17 cellular contexts compared by ENCODE assay signal in the genomic region with DNA sequence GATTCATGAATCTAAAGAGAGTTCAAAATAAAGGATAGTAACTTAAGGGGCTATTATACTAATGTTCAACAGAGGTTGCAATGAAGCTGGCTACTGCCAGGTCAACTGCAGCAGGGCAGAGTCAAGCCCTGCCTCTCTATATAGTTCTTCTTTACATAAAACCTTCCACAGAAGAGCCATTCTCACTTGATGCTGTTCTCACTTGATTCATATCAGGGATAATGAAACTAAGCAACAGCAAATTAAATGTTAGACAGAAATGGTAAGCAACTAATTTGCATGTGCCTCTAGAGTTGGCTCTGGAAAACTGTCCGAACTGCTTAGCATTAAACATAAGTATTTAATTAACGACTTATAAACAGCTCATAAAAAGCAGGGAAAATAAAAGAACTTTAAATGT. TPM values are rescaled to one million over a fixed set of nuclear protein-coding genes. Genes with fewer than 3 reads are reported as not detected.
DNase-seq lines count a peak whose midpoint lies in the region; ATAC-seq and TF ChIP-seq lines count a peak whose summit lies in the region.
"Had no signal": no experiment of that assay in that cellular context is flagged by ENCODE, and none has a peak within 500 bp of the region (broad histone marks: within the 10 kb centered on the region; RNA-seq: fewer than 3 reads in every experiment).

No MANE protein-coding gene starts in this region.

- H3K4me1 ChIP-seq in CD8-positive, alpha-beta T cell (ENCODE audit: insufficient read depth, low read length), result no peaks in the 10 kb centered on the region
- peaks cover 0 to 15% of the 10 kb centered on the region in 2 donors for H3K4me1 ChIP-seq in left lung

- H3K4me1 Mint-ChIP-seq in CD8-positive, alpha-beta T cell (ENCODE audit: low read depth), result peaks cover 1% of the 10 kb centered on the region
- peaks cover 34% of the 10 kb centered on the region for H3K4me1 Mint-ChIP-seq in activated CD4-positive, alpha-beta memory T cell treated with anti-CD3 and anti-CD28 coated beads for 36 hours (ENCODE audit: low read depth)
- peaks cover 7% of the 10 kb centered on the region for H3K4me1 Mint-ChIP-seq in glutamatergic neuron (ENCODE audit: low read depth, unreplicated experiment)

- no peaks in the 10 kb centered on the region for H3K9me3 ChIP-seq in AG04450 (ENCODE audit: control insufficient read depth, insufficient read depth, low read length)
- no peaks in the 10 kb centered on the region for H3K9me3 ChIP-seq in CD8-positive, alpha-beta T cell (ENCODE audit: low read length)
- no peaks in the 10 kb centered on the region for H3K9me3 ChIP-seq in left lung
- H3K9me3 ChIP-seq: heart left ventricle had no signal

- H3K27ac Mint-ChIP-seq in CD8-positive, alpha-beta T cell, result peak overlapping the region; percentile 60
- H3K27ac Mint-ChIP-seq in activated CD4-positive, alpha-beta memory T cell treated with anti-CD3 and anti-CD28 coated beads for 36 hours, result peak overlapping the region; percentile 71
- no peak overlapping the region for H3K27ac Mint-ChIP-seq in glutamatergic neuron (ENCODE audit: unreplicated experiment)
- H3K27ac Mint-ChIP-seq: progenitor cell of endocrine pancreas had no signal

- peaks cover 44% of the 10 kb centered on the region for H3K36me3 Mint-ChIP-seq in CD8-positive, alpha-beta T cell
- peaks cover 30% of the 10 kb centered on the region for H3K36me3 Mint-ChIP-seq in activated CD4-positive, alpha-beta memory T cell treated with anti-CD3 and anti-CD28 coated beads for 36 hours
- no peaks in the 10 kb centered on the region for H3K36me3 Mint-ChIP-seq in glutamatergic neuron (ENCODE audit: unreplicated experiment)

- H3K27me3 Mint-ChIP-seq in CD8-positive, alpha-beta T cell (ENCODE audit: low read depth), result no peaks in the 10 kb centered on the region
- H3K27me3 Mint-ChIP-seq in activated CD4-positive, alpha-beta memory T cell treated with anti-CD3 and anti-CD28 coated beads for 36 hours, result no peaks in the 10 kb centered on the region
- peaks cover 5% of the 10 kb centered on the region for H3K27me3 Mint-ChIP-seq in glutamatergic neuron (ENCODE audit: unreplicated experiment)
- H3K27me3 Mint-ChIP-seq: progenitor cell of endocrine pancreas had no signal

- intact Hi-C loops in CD8-positive, alpha-beta T cell (cut with DNase I, micrococcal nuclease), result no loop called here
- intact Hi-C loops in activated CD4-positive, alpha-beta memory T cell treated with anti-CD3 and anti-CD28 coated beads for 36 hours (cut with micrococcal nuclease), result loop anchor here (2.0 kb wide), 1 partner anchor 13 kb away; no protein-coding TSS in a partner anchor
- intact Hi-C loops in left lung (cut with DNase I), result no loop called here

- H3K36me3 ChIP-seq in CD8-positive, alpha-beta T cell (ENCODE audit: insufficient read depth, low read length), result peaks cover 12% of the 10 kb centered on the region
- peaks cover 0 to 28% of the 10 kb centered on the region in 2 donors for H3K36me3 ChIP-seq in left lung

- H3K9me3 Mint-ChIP-seq in CD8-positive, alpha-beta T cell, result no peaks in the 10 kb centered on the region
- no peaks in the 10 kb centered on the region for H3K9me3 Mint-ChIP-seq in activated CD4-positive, alpha-beta memory T cell treated with anti-CD3 and anti-CD28 coated beads for 36 hours
- H3K9me3 Mint-ChIP-seq in glutamatergic neuron (ENCODE audit: unreplicated experiment), result peaks cover 2% of the 10 kb centered on the region

- ATAC-seq in CD8-positive, alpha-beta T cell, result no peak
- no peak for ATAC-seq in left lung
- ATAC-seq in HG03097 (IDR thresholded peaks at IDR 0.05; ENCODE audit: low FRiP score, unreplicated experiment), result no peak
- ATAC-seq: HCT116, heart left ventricle had no signal

- POLR2A ChIA-PET in AG04450 (lab: Yijun Ruan, JAX), result no interaction called here
- POLR2A ChIA-PET in CD8-positive, alpha-beta T cell (lab: Charles Lee), result interaction anchor here (0.7 kb wide), 1 partner anchor 9 kb away, joined by 3 read pairs; no protein-coding TSS in a partner anchor
- POLR2A ChIA-PET in activated CD4-positive, alpha-beta memory T cell treated with anti-CD3 and anti-CD28 coated beads for 36 hours (lab: Charles Lee), result interaction anchor here (0.9 kb wide), 1 partner anchor 16 kb away, joined by 3 read pairs; no protein-coding TSS in a partner anchor

- DNase-seq in AG04450 (ENCODE audit: low read depth, low spot score), result no peak
- DNase-seq in CD8-positive, alpha-beta T cell, result no peak
- DNase-seq in activated CD4-positive, alpha-beta memory T cell treated with anti-CD3 and anti-CD28 coated beads for 36 hours, result no peak
- no peak for DNase-seq in left lung
- DNase-seq in inferior parietal cortex (ENCODE audit: extremely low spot score), result no peak
- no peak for DNase-seq in kidney tubule cell (ENCODE audit: low spot score)
- no peak for DNase-seq in glutamatergic neuron
- DNase-seq: activated CD4-positive, alpha-beta T cell treated with anti-CD3 and anti-CD28 coated beads for 1 hour; activated effector memory CD4-positive, alpha-beta T cell treated with anti-CD3 and anti-CD28 coated beads, Interleukin-2, amount 50 U/mL, for 16 hours; heart left ventricle; Karpas-422; kidney glomerular epithelial cell; NCI-H524 treated with DMSO at 0.1 percent for 48 hours; stimulated activated CD4-positive, alpha-beta T cell treated with anti-CD3 and anti-CD28 coated beads, Interleukin-12 subunit alpha, Interleukin-12 subunit beta, amount 100 ng/mL, for 4 hours had no signal

- H3K4me3 ChIP-seq in AG04450 (ENCODE audit: low read depth, low read length) (no peak overlapping the region), left lung (no peak overlapping the region)
- H3K4me3 ChIP-seq in CD8-positive, alpha-beta T cell (ENCODE audit: low read depth, low read length), result no peak overlapping the region

- CTCF ChIA-PET in AG04450 (lab: Charles Lee), result interaction anchor here (0.7 to 1.6 kb wide), 5 partner anchors 14 to 233 kb away, joined by 3 to 8 read pairs (median 4); partner anchors contain the start of gene ABCB10
- CTCF ChIA-PET in CD8-positive, alpha-beta T cell (lab: Charles Lee), result no interaction called here
- CTCF ChIA-PET in activated CD4-positive, alpha-beta memory T cell treated with anti-CD3 and anti-CD28 coated beads for 36 hours (lab: Charles Lee), result interaction anchor here (1.5 kb wide), 1 partner anchor 157 kb away, joined by 8 read pairs; no protein-coding TSS in a partner anchor

- no peak overlapping the region for H3K4me3 Mint-ChIP-seq in CD8-positive, alpha-beta T cell
- H3K4me3 Mint-ChIP-seq in activated CD4-positive, alpha-beta memory T cell treated with anti-CD3 and anti-CD28 coated beads for 36 hours, result peak overlapping the region; percentile 50
- no peak overlapping the region for H3K4me3 Mint-ChIP-seq in glutamatergic neuron (ENCODE audit: unreplicated experiment)

- H3K27ac ChIP-seq in AG04450 (ENCODE audit: low read depth, low read length) (peak overlapping the region; percentile 42), left lung (peak overlapping the region; percentile 46 to 63)
- no peak overlapping the region for H3K27ac ChIP-seq in CD8-positive, alpha-beta T cell (ENCODE audit: low read depth, low read length)

- no peaks in the 10 kb centered on the region for H3K27me3 ChIP-seq in AG04450 (ENCODE audit: control insufficient read depth, insufficient read depth, low read length)
- H3K27me3 ChIP-seq in CD8-positive, alpha-beta T cell (ENCODE audit: insufficient read depth, low read length), result no peaks in the 10 kb centered on the region
- no peaks in the 10 kb centered on the region for H3K27me3 ChIP-seq in left lung
- H3K27me3 ChIP-seq: heart left ventricle had no signal

- TF ChIP-seq CTCF in AG04450 (IDR thresholded peaks at IDR 0.05; ENCODE audit: low read depth, low read length) (no peak), left lung (IDR thresholded peaks at IDR 0.05) (no peak), glutamatergic neuron (IDR thresholded peaks at IDR 0.05; ENCODE audit: partially characterized antibody, unreplicated experiment) (no peak)
- TF ChIP-seq CTCF in CD8-positive, alpha-beta T cell (IDR thresholded peaks at IDR 0.05), result no peak

RNA-seq across cellular contexts. Expression of gene CCSAP, which starts 17.4 kb away (rescaled TPM):
- polyA plus RNA-seq in AG04450 (2011; rRNA removed), result 3.2 and 4.3 TPM in 2 replicates
- polyA minus RNA-seq in AG04450 (2011; rRNA and poly(A)+ RNA removed), result 2.5 and 4.0 TPM in 2 replicates
- 10 to 100 TPM; 11.1 to 11.7 TPM for total RNA-seq in CD8-positive, alpha-beta T cell
- total RNA-seq in activated CD4-positive, alpha-beta memory T cell treated with anti-CD3 and anti-CD28 coated beads for 36 hours, result 1 to 10 TPM; 9.8 TPM
- 1 to 10 TPM; 7.1 to 7.4 TPM for total RNA-seq in left lung
- 18.5 TPM for total RNA-seq in glutamatergic neuron (ENCODE audit: unreplicated experiment)

RNA-seq across cellular contexts. Expression of gene RAB4A, which starts 54.5 kb away (rescaled TPM):
- polyA plus RNA-seq in AG04450 (2011; rRNA removed), result 33.5 and 50.6 TPM in 2 replicates
- polyA minus RNA-seq in AG04450 (2011; rRNA and poly(A)+ RNA removed), result 8.4 and 14.5 TPM in 2 replicates
- total RNA-seq in CD8-positive, alpha-beta T cell, result 10 to 100 TPM; 26.7 to 29.7 TPM
- total RNA-seq in activated CD4-positive, alpha-beta memory T cell treated with anti-CD3 and anti-CD28 coated beads for 36 hours, result 10 to 100 TPM; 22.9 to 25.9 TPM
- total RNA-seq in left lung, result 10 to 100 TPM; 34.8 to 54.9 TPM
- 63.0 TPM for total RNA-seq in glutamatergic neuron (ENCODE audit: unreplicated experiment)
